In genomic region chr6:37242429-37243052, GRCh38 we compare ENCODE assay signal across 8 cellular contexts. TPM values are rescaled to one million over a fixed set of nuclear protein-coding genes. Genes with fewer than 3 reads are reported as not detected.
DNase-seq lines count a peak whose midpoint lies in the region; ATAC-seq, FAIRE-seq and TF ChIP-seq lines count a peak whose summit lies in the region.

No MANE protein-coding gene starts in this region.

- H3K27me3 ChIP-seq in gastrocnemius medialis, result no peaks in the 10 kb centered on the region

- CTCF ChIA-PET in T-cell (lab: Charles Lee), result no interaction called here

- no peak overlapping the region for H3K4me3 Mint-ChIP-seq in T-cell

- H3K4me3 ChIP-seq in fibroblast of mammary gland (ENCODE audit: control insufficient read depth, low read depth, low read length), result no peak overlapping the region
- H3K4me3 ChIP-seq in gastrocnemius medialis, result no peak overlapping the region

- DNase-seq in GM10266 (ENCODE audit: extremely low spot score), result peak; percentile 33
- DNase-seq in RCC 7860 (ENCODE audit: low spot score), result peak; percentile 98
- DNase-seq in fibroblast of mammary gland (ENCODE audit: low read depth), result peak; percentile 98
- DNase-seq in gastrocnemius medialis, result peak in 1 of 2 donors; percentile 47
- no peak for DNase-seq in activated CD8-positive, alpha-beta memory T cell treated with anti-CD3 and anti-CD28 coated beads, Interleukin-2, amount 50 U/mL, for 4 hours
- DNase-seq in T-cell, result no peak
- no peak for DNase-seq in stimulated activated CD4-positive, alpha-beta T cell treated with anti-CD3 and anti-CD28 coated beads, Interleukin-4, amount 100 ng/mL, for 24 hours
- no peak for DNase-seq in NCI-H146 treated with DMSO at 0.1 percent for 48 hours (lab: John Stamatoyannopoulos, UW; ENCODE audit: unreplicated experiment)

- no peaks in the 10 kb centered on the region for H3K36me3 Mint-ChIP-seq in T-cell

- peaks cover 42 to 43% of the 10 kb centered on the region in 2 donors for H3K4me1 ChIP-seq in gastrocnemius medialis

- peak overlapping the region; percentile 58 to 76 (median 70) for H3K27ac ChIP-seq in gastrocnemius medialis

- TF ChIP-seq POLR2A in gastrocnemius medialis (IDR thresholded peaks at IDR 0.05), result no peak

- H3K9me3 Mint-ChIP-seq in T-cell, result no peaks in the 10 kb centered on the region

- intact Hi-C loops in gastrocnemius medialis (cut with DNase I; ENCODE audit: low total_unique reads), result no loop called here

- H3K36me3 ChIP-seq in gastrocnemius medialis, result no peaks in the 10 kb centered on the region

- no peaks in the 10 kb centered on the region for H3K9me3 ChIP-seq in gastrocnemius medialis

- peaks cover 0 to 8% of the 10 kb centered on the region in 2 donors for H3K27me3 Mint-ChIP-seq in T-cell

- in situ Hi-C loops in gastrocnemius medialis (cut with MboI; ENCODE audit: low sequenced_read_pairs in 4 of 4), result no loop called here

- POLR2A ChIA-PET in T-cell (lab: Charles Lee), result interaction anchor here (0.5 to 0.6 kb wide), 2 partner anchors 61 to 216 kb away, joined by 3 to 5 read pairs; no protein-coding TSS in a partner anchor

- TF ChIP-seq CTCF in GM10266 (IDR thresholded peaks at IDR 0.05; ENCODE audit: control insufficient read depth, insufficient read depth, low read depth, missing control alignments) (no peak), fibroblast of mammary gland (conservative IDR thresholded peaks at IDR 0.05; ENCODE audit: control insufficient read depth, insufficient read depth, low read depth, low read length) (no peak), gastrocnemius medialis (IDR thresholded peaks at IDR 0.05 in 4 of 5, conservative IDR thresholded peaks at IDR 0.05 in 1 of 5) (no peak)

- H3K27ac Mint-ChIP-seq in T-cell, result no peak overlapping the region

- peaks cover 10 to 12% (median 12%) of the 10 kb centered on the region in 3 donors for H3K4me1 Mint-ChIP-seq in T-cell

- peak; percentile 86 for FAIRE-seq in RCC 7860 (lab: Jason Lieb, UNC)

- ATAC-seq in gastrocnemius medialis, result peak; percentile 32 to 61
- no peak for ATAC-seq in T-cell (replicated peaks in 1 of 4)

RNA-seq across cellular contexts. Expression of gene TBC1D22B, which starts 15.0 kb away (rescaled TPM):
- 10 to 100 TPM in 1 of 4 donors, 1 to 10 TPM in 3; 6.3 to 12.3 (median 7.7) TPM for total RNA-seq in gastrocnemius medialis
- 10 to 100 TPM in 3 of 5 donors, 1 to 10 TPM in 2; 9.5 to 12.6 (median 10.7) TPM for total RNA-seq in T-cell

RNA-seq across cellular contexts. Expression of gene TMEM217, which starts 15.4 kb away (rescaled TPM):
- under 1 TPM in 1 of 4 donors, not detected in 3; 0.22 TPM for total RNA-seq in gastrocnemius medialis
- 1 to 10 TPM in 1 of 5 donors, under 1 TPM in 4; 0.22 to 1.3 (median 0.49) TPM for total RNA-seq in T-cell

Comparison
In these comparisons a context has a peak if more than half of its experiments do, and no peak if none do; other contexts are left out.
1. DNase-seq: peak in GM10266 (single experiment), RCC 7860 (single experiment) and fibroblast of mammary gland (single experiment); none in activated CD8-positive, alpha-beta memory T cell treated with anti-CD3 and anti-CD28 coated beads, Interleukin-2, amount 50 U/mL, for 4 hours (single experiment), T-cell (0 of 34), stimulated activated CD4-positive, alpha-beta T cell treated with anti-CD3 and anti-CD28 coated beads, Interleukin-4, amount 100 ng/mL, for 24 hours (single experiment) and NCI-H146 treated with DMSO at 0.1 percent for 48 hours (single experiment).
2. ATAC-seq: peak in gastrocnemius medialis (2 of 2); none in T-cell (0 of 4).